ENCODE assay signal across 34 cellular contexts in genomic region chr9:98632839-98633238, GRCh38.
"Had no signal": no experiment of that assay in that cellular context is flagged by ENCODE, and none has a peak within 500 bp of the region (broad histone marks: within the 10 kb centered on the region; RNA-seq: fewer than 3 reads in every experiment).

No MANE protein-coding gene starts in this region.

- DNase-seq: activated effector memory CD4-positive, alpha-beta T cell treated with anti-CD3 and anti-CD28 coated beads, Interleukin-2, amount 50 U/mL, for 16 hours; activated effector memory CD4-positive, alpha-beta T cell treated with Interleukin-2 at 50 U/mL for 16 hours; activated gamma-delta T cell; activated gamma-delta T cell treated with Interleukin-2 at 50 U/mL for 16 hours; activated naive CD4-positive, alpha-beta T cell; activated naive CD4-positive, alpha-beta T cell treated with anti-CD3 and anti-CD28 coated beads for 36 hours; activated naive CD4-positive, alpha-beta T cell treated with anti-CD3 and anti-CD28 coated beads, Interleukin-2, amount 10 ng/mL, durations not matched to agents 7 days and 5 days; activated naive CD4-positive, alpha-beta T cell treated with anti-CD3 and anti-CD28 coated beads, Interleukin-2, amount 50 U/mL, for 16 hours; activated naive CD4-positive, alpha-beta T cell treated with Interleukin-2 at 50 U/mL for 16 hours; activated naive CD8-positive, alpha-beta T cell treated with anti-CD3 and anti-CD28 coated beads for 36 hours; activated naive CD8-positive, alpha-beta T cell treated with anti-CD3 and anti-CD28 coated beads, Interleukin-2, amount 10 ng/mL, durations not matched to agents 7 days and 5 days; activated naive CD8-positive, alpha-beta T cell treated with anti-CD3 and anti-CD28 coated beads, Interleukin-2, amount 50 U/mL, for 24 hours; activated T-cell treated with anti-CD3 and anti-CD28 coated beads, Interleukin-2, amount 50 U/mL, for 1 hour; activated T-cell treated with anti-CD3 and anti-CD28 coated beads, Interleukin-2, amount 50 U/mL, for 24 hours; activated T-cell treated with anti-CD3 and anti-CD28 coated beads, Interleukin-2, amount 50 U/mL, for 4 hours; activated T-cell treated with anti-CD3 and anti-CD28 coated beads, Interleukin-2, amount 50 U/mL, for 48 hours; activated T-cell treated with anti-CD3 and anti-CD28 coated beads, Interleukin-2, amount 50 U/mL, for 72 hours; adrenal gland; amniotic stem cell; amygdala; anterior cingulate cortex; aorta; body of pancreas; brain microvascular endothelial cell; caudate nucleus; central memory CD4-positive, alpha-beta T cell; cerebellar nuclear complex had no signal

- H3K36me3 ChIP-seq: adrenal gland, ascending aorta, brain microvascular endothelial cell, breast epithelium, cardiac muscle cell had no signal

- FAIRE-seq: astrocyte, bronchial epithelial cell had no signal

- H3K27ac ChIP-seq: adrenal gland, ascending aorta, body of pancreas, brain microvascular endothelial cell, breast epithelium, cardiac muscle cell had no signal

- H3K4me3 ChIP-seq: adrenal gland, ascending aorta, body of pancreas, breast epithelium, cardiac muscle cell had no signal

- ATAC-seq: activated naive CD4-positive, alpha-beta T cell treated with anti-CD3 and anti-CD28 coated beads, Interleukin-2, amount 50 U/mL, for 72 hours; activated naive CD8-positive, alpha-beta T cell treated with anti-CD3 and anti-CD28 coated beads, Interleukin-2, amount 50 U/mL, for 24 hours; activated T-cell treated with anti-CD3 and anti-CD28 coated beads, Interleukin-2, amount 50 U/mL, for 4 hours; activated T-cell treated with anti-CD3 and anti-CD28 coated beads, Interleukin-2, amount 50 U/mL, for 72 hours; activated T-helper 17 cell treated with anti-CD3 and anti-CD28 coated beads, Interleukin-2, amount 50 U/mL, for 72 hours; body of pancreas had no signal

- H3K9me3 ChIP-seq: adrenal gland, ascending aorta, body of pancreas, breast epithelium had no signal

- H3K27me3 ChIP-seq: adrenal gland, ascending aorta, body of pancreas, breast epithelium, cardiac muscle cell had no signal

- H3K4me1 ChIP-seq: adrenal gland, ascending aorta, body of pancreas, breast epithelium had no signal
